In the genomic region with DNA sequence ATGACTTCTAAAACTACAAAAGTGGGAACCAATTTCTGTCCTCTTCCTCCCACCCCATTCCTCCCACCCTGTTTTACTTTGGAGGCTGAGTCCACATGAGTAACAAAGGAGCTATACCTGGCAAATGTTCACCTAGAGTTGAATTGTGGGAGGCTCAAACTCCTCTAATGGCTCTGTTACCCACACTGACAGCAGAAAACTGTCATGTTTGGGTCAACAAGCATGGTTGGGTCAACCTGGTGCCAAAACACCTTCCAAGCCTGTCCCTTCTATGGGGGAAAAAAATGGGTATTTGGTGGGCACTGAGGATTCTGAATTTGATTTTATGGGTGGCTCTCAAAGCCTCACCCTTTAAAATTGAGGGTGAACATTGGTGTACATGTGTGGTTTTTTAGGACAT, we compare ENCODE assay signal across 1 cellular context.
TF ChIP-seq lines count a peak whose summit lies in the region.

No MANE protein-coding gene starts in this region.

TF ChIP-seq in H1, 55 proteins besides CTCF, POLR2A, EP300 and RAD21:
- TF ChIP-seq HDAC6 (IDR thresholded peaks at IDR 0.05; ENCODE audit: low read depth, low read length) = no peak
- peak; percentile 63 for TF ChIP-seq EZH2 (IDR thresholded peaks at IDR 0.05; ENCODE audit: low read depth, low read length, severe bottlenecking)
